ENCODE assay signal across 1 cellular context in the genomic region with DNA sequence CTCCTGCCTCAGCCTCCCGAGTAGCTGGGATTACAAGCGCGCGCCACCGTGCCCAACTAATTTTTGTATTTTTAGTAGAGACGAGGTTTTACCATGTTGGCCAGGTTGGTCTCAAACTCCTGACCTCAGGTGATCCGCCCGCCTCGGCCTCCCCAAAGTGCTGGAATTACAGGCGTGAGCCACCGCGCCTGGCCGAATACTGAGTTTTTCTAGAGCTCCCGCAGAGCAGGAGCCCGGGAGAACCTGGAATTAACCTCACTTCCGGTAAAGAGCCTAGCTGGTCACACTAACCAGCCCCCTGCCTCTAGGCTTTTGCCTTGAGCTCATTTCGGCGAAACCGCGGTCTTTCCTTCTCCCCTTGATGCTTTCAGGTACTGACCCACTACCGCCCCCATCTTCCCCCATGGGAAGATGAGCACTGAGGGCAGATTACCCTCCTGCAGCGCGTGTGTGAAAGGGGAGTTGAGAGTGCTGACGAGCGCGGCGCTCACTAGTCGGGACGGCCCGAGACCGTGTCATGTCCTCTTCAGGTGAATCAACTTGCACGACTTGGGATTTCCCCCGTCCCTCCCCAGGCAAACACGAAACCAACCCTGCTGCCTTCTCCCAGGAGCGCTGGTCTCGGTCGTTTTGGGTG.
A peak's percentile ranks its signal among the peaks of the same experiment; 100 is the strongest.
TF ChIP-seq lines count a peak whose summit lies in the region.

No MANE protein-coding gene starts in this region.

TF ChIP-seq in A549, 52 proteins besides CTCF, POLR2A, EP300 and RAD21:
- TF ChIP-seq, protein P1, sequence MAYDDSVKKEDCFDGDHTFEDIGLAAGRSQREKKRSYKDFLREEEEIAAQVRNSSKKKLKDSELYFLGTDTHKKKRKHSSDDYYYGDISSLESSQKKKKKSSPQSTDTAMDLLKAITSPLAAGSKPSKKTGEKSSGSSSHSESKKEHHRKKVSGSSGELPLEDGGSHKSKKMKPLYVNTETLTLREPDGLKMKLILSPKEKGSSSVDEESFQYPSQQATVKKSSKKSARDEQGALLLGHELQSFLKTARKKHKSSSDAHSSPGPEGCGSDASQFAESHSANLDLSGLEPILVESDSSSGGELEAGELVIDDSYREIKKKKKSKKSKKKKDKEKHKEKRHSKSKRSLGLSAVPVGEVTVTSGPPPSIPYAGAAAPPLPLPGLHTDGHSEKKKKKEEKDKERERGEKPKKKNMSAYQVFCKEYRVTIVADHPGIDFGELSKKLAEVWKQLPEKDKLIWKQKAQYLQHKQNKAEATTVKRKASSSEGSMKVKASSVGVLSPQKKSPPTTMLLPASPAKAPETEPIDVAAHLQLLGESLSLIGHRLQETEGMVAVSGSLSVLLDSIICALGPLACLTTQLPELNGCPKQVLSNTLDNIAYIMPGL (CRISPR knock-in tag; IDR thresholded peaks at IDR 0.05; ENCODE audit: borderline replicate concordance) = no peak
- TF ChIP-seq ZSCAN20 (CRISPR knock-in tag; IDR thresholded peaks at IDR 0.05) = no peak
- TF ChIP-seq RCOR1 (IDR thresholded peaks at IDR 0.05; ENCODE audit: low read depth, low read length) = no peak
- TF ChIP-seq ZC3H11A (IDR thresholded peaks at IDR 0.05) = peak; percentile 8; the same call in 1 of the 2 replicates
- TF ChIP-seq ZNF302 (CRISPR knock-in tag; IDR thresholded peaks at IDR 0.05) = no peak
- TF ChIP-seq ATOH8 (CRISPR knock-in tag; IDR thresholded peaks at IDR 0.05; ENCODE audit: low read depth) = no peak; the same call in 1 of the 2 replicates
- TF ChIP-seq TP53 (CRISPR knock-in tag; IDR thresholded peaks at IDR 0.05) = 0 out of 2 replicates have a peak, but pooled peaks have one; percentile 15
- no peak for TF ChIP-seq KDM5A (IDR thresholded peaks at IDR 0.05)
- no peak for TF ChIP-seq POLR2AphosphoS2 (conservative IDR thresholded peaks at IDR 0.05; ENCODE audit: low read length)
- TF ChIP-seq, protein P2, sequence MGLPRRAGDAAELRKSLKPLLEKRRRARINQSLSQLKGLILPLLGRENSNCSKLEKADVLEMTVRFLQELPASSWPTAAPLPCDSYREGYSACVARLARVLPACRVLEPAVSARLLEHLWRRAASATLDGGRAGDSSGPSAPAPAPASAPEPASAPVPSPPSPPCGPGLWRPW (IDR thresholded peaks at IDR 0.05) = no peak
- no peak for TF ChIP-seq HDAC2 (IDR thresholded peaks at IDR 0.05)
- TF ChIP-seq RFX5 (IDR thresholded peaks at IDR 0.05) = no peak
- TF ChIP-seq ZFP36 (IDR thresholded peaks at IDR 0.05; ENCODE audit: borderline replicate concordance, partially characterized antibody) = no peak
- no peak for TF ChIP-seq ELK1 (IDR thresholded peaks at IDR 0.05; ENCODE audit: low read depth, low read length)
- no peak for TF ChIP-seq CEBPB (IDR thresholded peaks at IDR 0.05)
- TF ChIP-seq RARB (CRISPR knock-in tag; IDR thresholded peaks at IDR 0.05) = no peak
- no peak for TF ChIP-seq FOSL2 (IDR thresholded peaks at IDR 0.05)
- TF ChIP-seq FOSL2 (CRISPR knock-in tag; IDR thresholded peaks at IDR 0.05) = no peak
- peak; percentile 33; the same call in 1 of the 2 replicates for TF ChIP-seq MYC (IDR thresholded peaks at IDR 0.05; ENCODE audit: borderline replicate concordance, low read length)
- peak; percentile 30; the same call in 1 of the 2 replicates for TF ChIP-seq TFCP2L1 (CRISPR knock-in tag; IDR thresholded peaks at IDR 0.05)
- TF ChIP-seq REST (IDR thresholded peaks at IDR 0.05) = peak; percentile 26; the same call in 1 of the 2 replicates
- no peak for TF ChIP-seq NPAS2 (CRISPR knock-in tag; IDR thresholded peaks at IDR 0.05; ENCODE audit: borderline replicate concordance)
